ENCODE assay signal across 23 cellular contexts in genomic region chr19:18910010-18910409, GRCh38. TPM values are rescaled to one million over a fixed set of nuclear protein-coding genes. Genes with fewer than 3 reads are reported as not detected.
"Had no signal": no experiment of that assay in that cellular context is flagged by ENCODE, and none has a peak within 500 bp of the region (broad histone marks: within the 10 kb centered on the region; RNA-seq: fewer than 3 reads in every experiment).

No MANE protein-coding gene starts in this region.

- DNase-seq: Karpas-422, KG1, MG63, NCI-H1092, NCI-H1105 treated with DMSO at 0.1 percent for 48 hours, NCI-H1417 treated with DMSO at 0.1 percent for 48 hours, NCI-H146, NCI-H1694 treated with DMSO at 0.1 percent for 48 hours, NCI-H1930, NCI-H2081 treated with DMSO at 0.1 percent for 48 hours, NCI-H2171, NCI-H226, NCI-H446, NCI-H510A, NCI-H524 treated with DMSO at 0.1 percent for 48 hours, NCI-H69, NCI-H774, Right ventricle myocardium superior, RPMI8226, SIG-M5 had no signal

- H3K27ac ChIP-seq: HL-60, SJSA1, SK-N-MC had no signal

RNA-seq across cellular contexts. Expression of gene CERS1, which starts 14.1 kb away (rescaled TPM):
- total RNA-seq: SJSA1 had no signal
